In genomic region chr2:237662671-237663093, GRCh38 we compare ENCODE assay signal across 8 cellular contexts. TPM values are rescaled to one million over a fixed set of nuclear protein-coding genes. Genes with fewer than 3 reads are reported as not detected.
DNase-seq lines count a peak whose midpoint lies in the region; ATAC-seq, FAIRE-seq and TF ChIP-seq lines count a peak whose summit lies in the region.

No MANE protein-coding gene starts in this region.

- FAIRE-seq in kidney (lab: Jason Lieb, UNC) = peak; percentile 95

- in situ Hi-C loops in G401 (cut with HindIII; ENCODE audit: low sequenced_read_pairs) (no loop called here), GM13976 (cut with MboI; ENCODE audit: low sequenced_read_pairs, unreplicated experiment) (no loop called here)

- H3K4me3 ChIP-seq in cardiac fibroblast (replicated peaks in 1 of 2; ENCODE audit: low read depth in 2 of 2, low read length in 2 of 2) (no peak overlapping the region), kidney (ENCODE audit: low read length in 2 of 2) (peak overlapping the region in 1 of 2 donors; percentile 10)

- ATAC-seq in GM19395 (IDR thresholded peaks at IDR 0.05; ENCODE audit: unreplicated experiment) = no peak

- H3K9ac ChIP-seq in kidney (ENCODE audit: low read length in 2 of 2) = peak overlapping the region in 1 of 2 donors; percentile 56

- H3K36me3 ChIP-seq in kidney (ENCODE audit: control insufficient read depth in 1 of 2, insufficient read depth in 2 of 2, low read length in 2 of 2) = no peaks in the 10 kb centered on the region

- TF ChIP-seq CTCF in cardiac fibroblast (IDR thresholded peaks at IDR 0.05; ENCODE audit: low read depth, low read length) = no peak
- no peak for TF ChIP-seq CTCF in kidney (IDR thresholded peaks at IDR 0.05; ENCODE audit: borderline replicate concordance, extremely low read depth, insufficient read depth)
- TF ChIP-seq CTCF in GM13976 (IDR thresholded peaks at IDR 0.05; ENCODE audit: borderline replicate concordance, control extremely low read depth, extremely low read depth, insufficient read depth, missing control alignments) = no peak

- intact Hi-C loops in kidney (cut with DNase I) = no loop called here

- peaks cover 27 to 32% of the 10 kb centered on the region in 2 donors for H3K4me1 ChIP-seq in kidney (ENCODE audit: control insufficient read depth in 1 of 2, insufficient read depth in 1 of 2, low read depth in 1 of 2, low read length in 2 of 2)

- H3K9me3 ChIP-seq in kidney (ENCODE audit: control insufficient read depth in 1 of 2, low read length in 2 of 2) = no peaks in the 10 kb centered on the region

- H3K27ac ChIP-seq in kidney (ENCODE audit: low read depth in 2 of 2, low read length in 2 of 2) = peak overlapping the region; percentile 23 to 76

- DNase-seq in G401 (ENCODE audit: low spot score) = peak; percentile 20
- DNase-seq in NCI-H146 (lab: John Stamatoyannopoulos, UW) = peak; percentile 92
- peak; percentile 90 for DNase-seq in SKM-1 treated with dmso at 0.1 percent for 144 hours (lab: John Stamatoyannopoulos, UW; ENCODE audit: unreplicated experiment)
- peak; percentile 93 to 94 for DNase-seq in cardiac fibroblast (ENCODE audit: low read depth in 2 of 2)
- DNase-seq in kidney = peak; percentile 96
- DNase-seq in stimulated activated CD4-positive, alpha-beta T cell treated with anti-CD3 and anti-CD28 coated beads, Interleukin-2, amount 100 ng/mL, for 24 hours = peak; percentile 53 to 56
- DNase-seq in GM13976 (ENCODE audit: low spot score) = no peak

RNA-seq across cellular contexts. Expression of gene LRRFIP1, which starts 35.3 kb away (rescaled TPM):
- total RNA-seq in G401 (2014; rRNA removed; shearing (Covaris generic)) = 14.3 and 24.6 TPM in 2 replicates
- 204 TPM for total RNA-seq in kidney
- 39.1 TPM for polyA plus RNA-seq in kidney (ENCODE audit: insufficient read depth, low read depth, low replicate concordance)
